ENCODE assay signal across 1 cellular context in the genomic region with DNA sequence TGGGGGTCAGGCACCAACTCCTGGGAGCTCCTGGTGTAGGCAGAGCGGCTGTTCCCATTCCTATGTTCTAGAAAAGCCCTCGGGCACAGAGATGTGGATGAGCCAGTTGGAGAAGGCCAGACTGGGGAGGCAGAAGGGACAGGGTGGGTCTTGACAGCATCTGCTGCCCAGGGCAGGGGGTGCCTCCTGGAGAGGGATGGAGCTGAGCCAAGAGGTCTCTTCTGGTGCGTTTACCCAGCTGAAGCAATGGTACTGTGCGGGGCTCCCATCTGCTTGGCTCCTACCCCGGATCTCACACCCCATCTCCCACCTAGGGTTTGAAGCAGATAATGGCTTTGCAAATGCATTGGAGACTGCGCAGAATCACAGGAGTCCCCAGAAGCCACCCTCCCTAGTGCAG.
TF ChIP-seq lines count a peak whose summit lies in the region.

No MANE protein-coding gene starts in this region.

TF ChIP-seq in WTC11, 78 proteins besides CTCF, POLR2A, EP300 and RAD21 (continued from another document):
- TF ChIP-seq KAT7 (CRISPR knock-in tag; IDR thresholded peaks at IDR 0.05; ENCODE audit: borderline replicate concordance): no peak
- TF ChIP-seq, protein P1, sequence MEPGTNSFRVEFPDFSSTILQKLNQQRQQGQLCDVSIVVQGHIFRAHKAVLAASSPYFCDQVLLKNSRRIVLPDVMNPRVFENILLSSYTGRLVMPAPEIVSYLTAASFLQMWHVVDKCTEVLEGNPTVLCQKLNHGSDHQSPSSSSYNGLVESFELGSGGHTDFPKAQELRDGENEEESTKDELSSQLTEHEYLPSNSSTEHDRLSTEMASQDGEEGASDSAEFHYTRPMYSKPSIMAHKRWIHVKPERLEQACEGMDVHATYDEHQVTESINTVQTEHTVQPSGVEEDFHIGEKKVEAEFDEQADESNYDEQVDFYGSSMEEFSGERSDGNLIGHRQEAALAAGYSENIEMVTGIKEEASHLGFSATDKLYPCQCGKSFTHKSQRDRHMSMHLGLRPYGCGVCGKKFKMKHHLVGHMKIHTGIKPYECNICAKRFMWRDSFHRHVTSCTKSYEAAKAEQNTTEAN (CRISPR knock-in tag; IDR thresholded peaks at IDR 0.05): no peak
- no peak for TF ChIP-seq MXD4 (CRISPR knock-in tag; IDR thresholded peaks at IDR 0.05; ENCODE audit: borderline replicate concordance)
- no peak for TF ChIP-seq ZNF512 (CRISPR knock-in tag; IDR thresholded peaks at IDR 0.05; ENCODE audit: borderline replicate concordance)
- no peak for TF ChIP-seq FOXJ3 (CRISPR knock-in tag; IDR thresholded peaks at IDR 0.05; ENCODE audit: borderline replicate concordance)
- no peak for TF ChIP-seq NFYB (CRISPR knock-in tag; conservative IDR thresholded peaks at IDR 0.05; ENCODE audit: low read depth)
- no peak for TF ChIP-seq MYBL2 (CRISPR knock-in tag; IDR thresholded peaks at IDR 0.05)
- TF ChIP-seq SOX15 (CRISPR knock-in tag; IDR thresholded peaks at IDR 0.05): no peak
- no peak for TF ChIP-seq USF1 (CRISPR knock-in tag; IDR thresholded peaks at IDR 0.05)
- no peak for TF ChIP-seq ZNF263 (CRISPR knock-in tag; IDR thresholded peaks at IDR 0.05; ENCODE audit: low read depth)
